In the genomic region with DNA sequence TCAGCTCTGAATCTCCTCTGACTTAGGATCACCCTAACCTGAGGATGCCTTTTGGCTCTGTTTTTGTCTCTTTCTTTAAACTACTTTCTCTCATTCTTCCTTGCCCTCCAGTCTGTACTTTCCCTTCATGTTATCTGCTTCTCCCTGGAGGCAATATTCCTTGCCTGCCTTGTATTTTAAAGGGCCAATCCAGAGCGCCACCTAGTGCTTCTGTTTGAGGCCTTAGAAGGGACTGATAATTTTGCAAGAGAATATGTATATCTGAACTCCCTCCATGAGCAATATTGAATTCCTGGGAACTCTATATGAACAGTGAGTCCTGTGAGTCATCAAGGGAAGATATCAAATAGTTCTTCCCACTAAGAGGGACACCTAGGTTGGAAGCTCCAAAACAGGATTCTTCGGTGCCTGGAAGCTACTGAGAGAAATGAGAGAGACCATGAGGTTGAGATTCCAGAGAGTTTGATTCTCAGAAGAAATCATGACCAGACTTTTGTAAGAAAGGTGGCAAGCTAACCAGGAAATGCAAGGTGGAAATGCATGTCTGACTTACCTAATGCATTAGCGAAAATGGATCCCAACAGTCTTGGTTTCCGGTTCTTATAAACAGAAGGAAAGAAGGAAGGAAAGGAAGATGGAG, we compare ENCODE assay signal across 9 cellular contexts.
DNase-seq lines count a peak whose midpoint lies in the region; ATAC-seq, FAIRE-seq and TF ChIP-seq lines count a peak whose summit lies in the region.
"Had no signal": no experiment of that assay in that cellular context is flagged by ENCODE, and none has a peak within 500 bp of the region (broad histone marks: within the 10 kb centered on the region; RNA-seq: fewer than 3 reads in every experiment).

No MANE protein-coding gene starts in this region.

- no peak overlapping the region for H3K9ac ChIP-seq in astrocyte (ENCODE audit: low read length)

- H2AFZ ChIP-seq in astrocyte (ENCODE audit: low read depth, low read length), result no peak overlapping the region

- H3K27me3 Mint-ChIP-seq in astrocyte (ENCODE audit: low read depth, unreplicated experiment), result no peaks in the 10 kb centered on the region
- H3K27me3 Mint-ChIP-seq: CD4-positive, CD25-positive, alpha-beta regulatory T cell had no signal

- ATAC-seq in RWPE2 (ENCODE audit: low read depth), result peak; percentile 90

- H3K9me3 Mint-ChIP-seq in astrocyte (ENCODE audit: unreplicated experiment), result peaks cover 15% of the 10 kb centered on the region

- no peaks in the 10 kb centered on the region for H3K9me3 ChIP-seq in RWPE2 (ENCODE audit: severe bottlenecking)
- H3K9me3 ChIP-seq in astrocyte (ENCODE audit: insufficient read depth, low read depth, low read length), result no peaks in the 10 kb centered on the region

- peak; percentile 70 for FAIRE-seq in astrocyte (lab: Jason Lieb, UNC)

- no peaks in the 10 kb centered on the region for H3K79me2 ChIP-seq in astrocyte (ENCODE audit: insufficient read depth, low read length)

- TF ChIP-seq CTCF in RWPE2 (IDR thresholded peaks at IDR 0.05; ENCODE audit: poor library complexity, severe bottlenecking), result peak; percentile 79
- TF ChIP-seq CTCF in astrocyte (IDR thresholded peaks at IDR 0.05; ENCODE audit: insufficient read depth, low read depth, low read length), result peak; percentile 83

- H3K27ac ChIP-seq in RWPE2 (ENCODE audit: poor library complexity, severe bottlenecking), result no peak overlapping the region
- no peak overlapping the region for H3K27ac ChIP-seq in astrocyte (ENCODE audit: low read depth, low read length)

- peak overlapping the region; percentile 66 for H3K27ac Mint-ChIP-seq in astrocyte (ENCODE audit: unreplicated experiment)
- H3K27ac Mint-ChIP-seq: CD4-positive, CD25-positive, alpha-beta regulatory T cell had no signal

- H3K4me3 ChIP-seq in RWPE2 (ENCODE audit: severe bottlenecking) (no peak overlapping the region), astrocyte (ENCODE audit: insufficient read depth, low read depth, low read length) (no peak overlapping the region)

- peak; percentile 52 for DNase-seq in NCI-H2196 (lab: John Stamatoyannopoulos, UW; ENCODE audit: unreplicated experiment)
- no peak for DNase-seq in NCI-H2196 treated with DMSO at 0.1 percent for 48 hours (lab: John Stamatoyannopoulos, UW; ENCODE audit: unreplicated experiment)
- DNase-seq in HPDE6-E6E7 (ENCODE audit: extremely low spot score), result peak; percentile 25
- no peak for DNase-seq in RWPE2 (ENCODE audit: low spot score)
- DNase-seq in astrocyte (ENCODE audit: low read depth), result peak; percentile 54
- peak; percentile 55 for DNase-seq in inferior parietal cortex (ENCODE audit: extremely low spot score)
- DNase-seq in stimulated activated CD8-positive, alpha-beta memory T cell treated with anti-CD3 and anti-CD28 coated beads, Interleukin-7, amount 100 ng/mL, for 1 hour (ENCODE audit: low read depth in 2 of 2), result peak; percentile 2 to 5
- no peak for DNase-seq in NCI-H345 (lab: John Stamatoyannopoulos, UW)

- no peak overlapping the region for H3K4me2 ChIP-seq in astrocyte (ENCODE audit: low read length)

- H3K27me3 ChIP-seq in RWPE2 (ENCODE audit: insufficient read depth, poor library complexity, severe bottlenecking) (no peaks in the 10 kb centered on the region), astrocyte (ENCODE audit: insufficient read depth, low read length) (no peaks in the 10 kb centered on the region)

- H3K36me3 ChIP-seq in RWPE2 (ENCODE audit: low read depth) (no peaks in the 10 kb centered on the region), astrocyte (ENCODE audit: insufficient read depth, low read length) (no peaks in the 10 kb centered on the region)

- H4K20me1 ChIP-seq in astrocyte (ENCODE audit: insufficient read depth, low read length), result no peaks in the 10 kb centered on the region

- H3K4me1 Mint-ChIP-seq in astrocyte (ENCODE audit: low read depth, unreplicated experiment), result peaks cover 31% of the 10 kb centered on the region

- H3K4me3 Mint-ChIP-seq in astrocyte (ENCODE audit: unreplicated experiment), result no peak overlapping the region
- H3K4me3 Mint-ChIP-seq: CD4-positive, CD25-positive, alpha-beta regulatory T cell had no signal

- peaks cover 1% of the 10 kb centered on the region for H3K36me3 Mint-ChIP-seq in astrocyte (ENCODE audit: low read depth, unreplicated experiment)

- H3K4me1 ChIP-seq in RWPE2 (ENCODE audit: insufficient read depth, poor library complexity, severe bottlenecking) (peaks cover 2% of the 10 kb centered on the region), astrocyte (ENCODE audit: insufficient read depth, low read length) (peaks cover 10% of the 10 kb centered on the region)

Comparison
In these comparisons a context has a peak if more than half of its experiments do, and no peak if none do; other contexts are left out.
1. DNase-seq: peak in NCI-H2196 (single experiment), HPDE6-E6E7 (single experiment), astrocyte (single experiment), inferior parietal cortex (single experiment) and stimulated activated CD8-positive, alpha-beta memory T cell treated with anti-CD3 and anti-CD28 coated beads, Interleukin-7, amount 100 ng/mL, for 1 hour (2 of 2); none in NCI-H2196 treated with DMSO at 0.1 percent for 48 hours (single experiment), RWPE2 (single experiment) and NCI-H345 (single experiment).